ENCODE assay signal across 3 cellular contexts in the genomic region with DNA sequence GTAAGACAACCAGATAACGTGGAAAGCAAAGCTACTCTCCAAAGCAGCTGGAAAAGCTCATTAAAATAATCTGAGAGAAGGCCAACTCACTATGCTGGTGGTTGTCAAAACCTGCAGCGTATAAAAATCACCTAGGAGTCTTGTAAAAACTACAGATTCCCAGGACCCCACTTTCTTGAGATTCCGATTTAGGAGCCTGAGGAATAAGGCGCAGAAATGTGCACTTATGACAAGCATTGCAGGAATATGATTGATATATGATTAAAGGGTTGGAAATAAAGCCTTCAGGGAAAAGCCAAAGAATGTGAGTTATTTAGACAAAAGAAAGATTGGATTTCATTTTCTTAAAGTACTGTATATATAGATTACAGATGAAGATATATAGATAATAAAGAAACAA.
"Had no signal": no experiment of that assay in that cellular context is flagged by ENCODE, and none has a peak within 500 bp of the region (broad histone marks: within the 10 kb centered on the region; RNA-seq: fewer than 3 reads in every experiment).

No MANE protein-coding gene starts in this region.

- DNase-seq: GDM1, GF-D8 had no signal

- H3K4me3 ChIP-seq: GM12878 had no signal
